Comparison of ENCODE assay signal across 8 cellular contexts in the genomic region with DNA sequence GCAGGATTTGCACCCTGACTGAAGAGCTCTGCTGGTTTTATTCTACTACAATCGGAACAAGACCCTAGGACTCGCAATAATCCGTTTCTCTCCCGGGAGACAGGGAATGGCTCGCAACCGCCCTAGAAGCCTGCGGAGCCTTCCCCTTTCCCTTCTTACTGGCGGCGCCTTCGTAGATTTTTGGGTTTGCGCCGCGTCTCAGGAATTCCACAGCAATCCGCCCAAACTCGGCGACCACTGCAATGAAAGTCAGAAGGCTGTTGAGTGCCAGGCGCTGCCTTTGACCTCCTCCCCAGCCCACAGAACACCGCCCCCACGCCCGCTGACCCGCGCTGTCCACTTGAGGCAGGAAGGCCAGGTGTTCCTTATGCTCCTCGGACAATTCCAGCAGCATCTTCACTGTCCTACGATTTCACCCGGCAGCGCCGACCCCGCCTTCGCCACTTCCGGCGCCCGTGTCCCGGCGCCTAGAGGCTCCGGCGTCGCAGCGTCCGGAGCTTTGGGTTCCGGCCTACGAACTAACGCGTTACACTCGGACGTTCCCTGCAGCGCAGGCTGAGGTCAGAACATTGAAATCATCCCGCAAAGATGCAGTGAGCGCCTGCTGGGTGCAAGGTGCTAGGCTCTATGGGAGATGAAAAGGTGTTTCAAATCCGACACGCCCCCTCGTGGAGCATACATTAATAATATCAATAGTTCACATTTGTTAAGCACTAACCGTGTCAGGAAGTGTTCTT. TPM values are rescaled to one million over a fixed set of nuclear protein-coding genes. Genes with fewer than 3 reads are reported as not detected.
DNase-seq lines count a peak whose midpoint lies in the region; ATAC-seq and TF ChIP-seq lines count a peak whose summit lies in the region.

A gene (minus strand): TSS at position 439 of the 737 bp plus-strand sequence. CDS start 45 bp downstream, at position 394.

- peak within 1 kb of the TSS; percentile 97 for H3K4me3 Mint-ChIP-seq in WTC11

- peaks cover 4% of the 10 kb centered on the region for H3K27me3 ChIP-seq in AG04450 (ENCODE audit: control insufficient read depth, insufficient read depth, low read length)

- H3K27ac ChIP-seq in AG04450 (ENCODE audit: low read depth, low read length) = peak within 1 kb of the TSS; percentile 58

- H3K9me3 ChIP-seq in AG04450 (ENCODE audit: control insufficient read depth, insufficient read depth, low read length) = no peaks in the 10 kb centered on the region; the same call in 1 of the 2 replicates

- H3K4me1 Mint-ChIP-seq in WTC11 = 0 out of 2 replicates have a peak, but pooled peaks cover 4% of the 10 kb centered on the region

- peaks cover 28% of the 10 kb centered on the region for H3K36me3 Mint-ChIP-seq in WTC11

- CTCF ChIA-PET in AG04450 (lab: Charles Lee) = interaction anchor here (0.8 to 3.5 kb wide), 9 partner anchors 9 to 242 kb away, joined by 3 to 31 read pairs (median 7); no protein-coding TSS in a partner anchor
- CTCF ChIA-PET in WTC11 (lab: Charles Lee) = interaction anchor here (0.6 to 2.2 kb wide), 16 partner anchors 13 to 250 kb away, joined by 3 to 21 read pairs (median 4); a partner anchor contains a TSS

- peak within 1 kb of the TSS; percentile 93 for H3K4me3 ChIP-seq in AG04450 (ENCODE audit: low read depth, low read length)
- H3K4me3 ChIP-seq in cardiac fibroblast (replicated peaks in 1 of 2; ENCODE audit: low read depth in 2 of 2, low read length in 2 of 2) = peak within 1 kb of the TSS; percentile 86 to 97

- DNase-seq in AG04450 (ENCODE audit: low read depth, low spot score) (peak; percentile 52), NCI-H2171 treated with DMSO at 0.1 percent for 48 hours (lab: John Stamatoyannopoulos, UW) (peak; percentile 91), WTC11 (ENCODE audit: low spot score) (peak; percentile 72), cardiac fibroblast (ENCODE audit: low read depth in 2 of 2) (peak; percentile 83 to 88), inferior parietal cortex (ENCODE audit: extremely low spot score) (peak; percentile 87)
- DNase-seq in stimulated activated CD4-positive, alpha-beta T cell treated with anti-CD3 and anti-CD28 coated beads, Interleukin-12 subunit alpha, Interleukin-12 subunit beta, amount 100 ng/mL, for 24 hours (ENCODE audit: low read depth in 2 of 2) = peak; percentile 62 to 68

- POLR2A ChIA-PET in AG04450 (lab: Yijun Ruan, JAX) (interaction anchor here (0.6 to 1.5 kb wide), 4 partner anchors 16 to 173 kb away, joined by 3 to 5 read pairs (median 4); a partner anchor contains a TSS), WTC11 (lab: Charles Lee) (interaction anchor here (0.7 to 1.8 kb wide), 2 partner anchors 24 to 94 kb away, joined by 3 to 8 read pairs; a partner anchor contains a TSS)

- peaks cover 3% of the 10 kb centered on the region; the same call in 1 of the 2 replicates for H3K27me3 Mint-ChIP-seq in WTC11 (ENCODE audit: low read depth)

- H3K9me3 Mint-ChIP-seq in WTC11 = no peaks in the 10 kb centered on the region

- H3K27ac Mint-ChIP-seq in WTC11 = peak within 1 kb of the TSS; percentile 93

- TF ChIP-seq CTCF in AG04450 (IDR thresholded peaks at IDR 0.05; ENCODE audit: low read depth, low read length) = peak; percentile 27
- no peak for TF ChIP-seq CTCF in WTC11 (IDR thresholded peaks at IDR 0.05)
- peak; percentile 8 for TF ChIP-seq CTCF in cardiac fibroblast (IDR thresholded peaks at IDR 0.05; ENCODE audit: low read depth, low read length)

- ATAC-seq in GM18868 (IDR thresholded peaks at IDR 0.05; ENCODE audit: unreplicated experiment) = peak; percentile 99
- peak; percentile 99 for ATAC-seq in HG03108 (IDR thresholded peaks at IDR 0.05; ENCODE audit: unreplicated experiment)
- ATAC-seq in WTC11 = peak; percentile 99

TF ChIP-seq in WTC11, 78 proteins besides CTCF, POLR2A, EP300 and RAD21 (continues in another document):
- TF ChIP-seq ETV6 (CRISPR knock-in tag; IDR thresholded peaks at IDR 0.05) (peak; percentile 97), JUN (CRISPR knock-in tag; IDR thresholded peaks at IDR 0.05) (no peak), GABPB1 (CRISPR knock-in tag; IDR thresholded peaks at IDR 0.05) (peak; percentile 96), ZNF416 (CRISPR knock-in tag; IDR thresholded peaks at IDR 0.05) (no peak), TEAD1 (CRISPR knock-in tag; IDR thresholded peaks at IDR 0.05) (peak; percentile 85), FOXK1 (CRISPR knock-in tag; IDR thresholded peaks at IDR 0.05) (peak; percentile 80), ZNF423 (CRISPR knock-in tag; IDR thresholded peaks at IDR 0.05) (peak; percentile 83), KAT7 (CRISPR knock-in tag; IDR thresholded peaks at IDR 0.05; ENCODE audit: borderline replicate concordance) (peak; percentile 76; the same call in 1 of the 2 replicates), SMAD4 (CRISPR knock-in tag; IDR thresholded peaks at IDR 0.05) (peak; percentile 49; the same call in 1 of the 2 replicates), ESRRA (CRISPR knock-in tag; IDR thresholded peaks at IDR 0.05; ENCODE audit: borderline replicate concordance) (0 out of 2 replicates have a peak, but pooled peaks have one; percentile 47), FOXP1 (CRISPR knock-in tag; IDR thresholded peaks at IDR 0.05; ENCODE audit: borderline replicate concordance) (peak; percentile 92; the same call in 1 of the 2 replicates), MYBL2 (CRISPR knock-in tag; IDR thresholded peaks at IDR 0.05) (peak; percentile 69; the same call in 1 of the 2 replicates), ATF1 (CRISPR knock-in tag; IDR thresholded peaks at IDR 0.05) (peak; percentile 57; the same call in 1 of the 2 replicates), TEAD4 (CRISPR knock-in tag; IDR thresholded peaks at IDR 0.05) (peak; percentile 55; the same call in 1 of the 2 replicates)
- TF ChIP-seq, protein P1, sequence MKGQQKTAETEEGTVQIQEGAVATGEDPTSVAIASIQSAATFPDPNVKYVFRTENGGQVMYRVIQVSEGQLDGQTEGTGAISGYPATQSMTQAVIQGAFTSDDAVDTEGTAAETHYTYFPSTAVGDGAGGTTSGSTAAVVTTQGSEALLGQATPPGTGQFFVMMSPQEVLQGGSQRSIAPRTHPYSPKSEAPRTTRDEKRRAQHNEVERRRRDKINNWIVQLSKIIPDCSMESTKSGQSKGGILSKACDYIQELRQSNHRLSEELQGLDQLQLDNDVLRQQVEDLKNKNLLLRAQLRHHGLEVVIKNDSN (CRISPR knock-in tag; IDR thresholded peaks at IDR 0.05) = peak; percentile 38; the same call in 1 of the 2 replicates
- TF ChIP-seq, protein P2, sequence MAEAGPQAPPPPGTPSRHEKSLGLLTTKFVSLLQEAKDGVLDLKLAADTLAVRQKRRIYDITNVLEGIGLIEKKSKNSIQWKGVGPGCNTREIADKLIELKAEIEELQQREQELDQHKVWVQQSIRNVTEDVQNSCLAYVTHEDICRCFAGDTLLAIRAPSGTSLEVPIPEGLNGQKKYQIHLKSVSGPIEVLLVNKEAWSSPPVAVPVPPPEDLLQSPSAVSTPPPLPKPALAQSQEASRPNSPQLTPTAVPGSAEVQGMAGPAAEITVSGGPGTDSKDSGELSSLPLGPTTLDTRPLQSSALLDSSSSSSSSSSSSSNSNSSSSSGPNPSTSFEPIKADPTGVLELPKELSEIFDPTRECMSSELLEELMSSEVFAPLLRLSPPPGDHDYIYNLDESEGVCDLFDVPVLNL (CRISPR knock-in tag; IDR thresholded peaks at IDR 0.05; ENCODE audit: borderline replicate concordance, low read depth) = no peak
- TF ChIP-seq, protein P3, sequence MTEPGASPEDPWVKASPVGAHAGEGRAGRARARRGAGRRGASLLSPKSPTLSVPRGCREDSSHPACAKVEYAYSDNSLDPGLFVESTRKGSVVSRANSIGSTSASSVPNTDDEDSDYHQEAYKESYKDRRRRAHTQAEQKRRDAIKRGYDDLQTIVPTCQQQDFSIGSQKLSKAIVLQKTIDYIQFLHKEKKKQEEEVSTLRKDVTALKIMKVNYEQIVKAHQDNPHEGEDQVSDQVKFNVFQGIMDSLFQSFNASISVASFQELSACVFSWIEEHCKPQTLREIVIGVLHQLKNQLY (CRISPR knock-in tag; IDR thresholded peaks at IDR 0.05) = 0 out of 2 replicates have a peak, but pooled peaks have one; percentile 72
- TF ChIP-seq, protein P4, sequence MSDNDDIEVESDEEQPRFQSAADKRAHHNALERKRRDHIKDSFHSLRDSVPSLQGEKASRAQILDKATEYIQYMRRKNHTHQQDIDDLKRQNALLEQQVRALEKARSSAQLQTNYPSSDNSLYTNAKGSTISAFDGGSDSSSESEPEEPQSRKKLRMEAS (CRISPR knock-in tag; IDR thresholded peaks at IDR 0.05) = 0 out of 2 replicates have a peak, but pooled peaks have one; percentile 46
- TF ChIP-seq, protein P5, sequence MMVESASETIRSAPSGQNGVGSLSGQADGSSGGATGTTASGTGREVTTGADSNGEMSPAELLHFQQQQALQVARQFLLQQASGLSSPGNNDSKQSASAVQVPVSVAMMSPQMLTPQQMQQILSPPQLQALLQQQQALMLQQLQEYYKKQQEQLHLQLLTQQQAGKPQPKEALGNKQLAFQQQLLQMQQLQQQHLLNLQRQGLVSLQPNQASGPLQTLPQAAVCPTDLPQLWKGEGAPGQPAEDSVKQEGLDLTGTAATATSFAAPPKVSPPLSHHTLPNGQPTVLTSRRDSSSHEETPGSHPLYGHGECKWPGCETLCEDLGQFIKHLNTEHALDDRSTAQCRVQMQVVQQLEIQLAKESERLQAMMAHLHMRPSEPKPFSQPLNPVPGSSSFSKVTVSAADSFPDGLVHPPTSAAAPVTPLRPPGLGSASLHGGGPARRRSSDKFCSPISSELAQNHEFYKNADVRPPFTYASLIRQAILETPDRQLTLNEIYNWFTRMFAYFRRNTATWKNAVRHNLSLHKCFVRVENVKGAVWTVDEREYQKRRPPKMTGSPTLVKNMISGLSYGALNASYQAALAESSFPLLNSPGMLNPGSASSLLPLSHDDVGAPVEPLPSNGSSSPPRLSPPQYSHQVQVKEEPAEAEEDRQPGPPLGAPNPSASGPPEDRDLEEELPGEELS (CRISPR knock-in tag; IDR thresholded peaks at IDR 0.05) = peak; percentile 56; the same call in 1 of the 2 replicates
- TF ChIP-seq, protein P6, sequence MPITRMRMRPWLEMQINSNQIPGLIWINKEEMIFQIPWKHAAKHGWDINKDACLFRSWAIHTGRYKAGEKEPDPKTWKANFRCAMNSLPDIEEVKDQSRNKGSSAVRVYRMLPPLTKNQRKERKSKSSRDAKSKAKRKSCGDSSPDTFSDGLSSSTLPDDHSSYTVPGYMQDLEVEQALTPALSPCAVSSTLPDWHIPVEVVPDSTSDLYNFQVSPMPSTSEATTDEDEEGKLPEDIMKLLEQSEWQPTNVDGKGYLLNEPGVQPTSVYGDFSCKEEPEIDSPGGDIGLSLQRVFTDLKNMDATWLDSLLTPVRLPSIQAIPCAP (CRISPR knock-in tag; IDR thresholded peaks at IDR 0.05) = 0 out of 2 replicates have a peak, but pooled peaks have one; percentile 26

RNA-seq across cellular contexts. Expression of the gene that starts here (rescaled TPM):
- 43.5 and 56.0 TPM in 2 replicates for polyA plus RNA-seq in AG04450 (2011; rRNA removed)
- 10.5 and 15.2 TPM in 2 replicates for polyA minus RNA-seq in AG04450 (2011; rRNA and poly(A)+ RNA removed)
- total RNA-seq in WTC11 (2021) = 51.3 to 52.9 TPM (median 52.1 TPM) in 3 replicates

Comparison
In these comparisons a context has a peak if more than half of its experiments do, and no peak if none do; other contexts are left out.
1. Peak in every context shown above with its lines: DNase-seq, ATAC-seq, H3K4me3 ChIP-seq and H3K27ac ChIP-seq.